ENCODE assay signal across 8 cellular contexts in the genomic region with DNA sequence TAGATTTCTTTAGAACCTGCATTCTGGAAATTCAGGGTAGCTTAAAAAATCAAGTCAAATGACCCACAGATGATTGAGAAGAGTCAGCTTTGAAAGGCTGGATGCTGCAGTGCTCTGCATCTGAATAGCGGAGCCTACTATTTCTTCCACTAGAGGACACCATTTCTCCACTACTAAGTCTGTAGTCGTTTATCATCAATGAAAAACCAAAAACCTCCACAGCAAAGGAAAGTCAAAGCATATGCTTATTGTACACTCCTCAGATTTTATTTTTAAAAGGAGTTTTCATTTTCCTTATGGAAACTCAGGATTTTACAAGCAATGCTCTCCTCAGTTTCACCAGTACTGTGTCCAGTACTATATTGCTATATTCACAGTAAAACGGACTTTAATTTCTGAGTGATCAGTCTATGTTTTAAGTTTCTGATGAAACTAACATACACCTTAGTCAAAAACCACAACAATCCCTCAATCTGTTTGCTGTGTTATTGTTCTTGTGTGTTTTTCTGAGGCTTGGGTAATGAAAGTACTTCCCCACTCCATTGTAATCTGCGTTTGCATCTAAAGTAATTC. TPM values are rescaled to one million over a fixed set of nuclear protein-coding genes. Genes with fewer than 3 reads are reported as not detected.
DNase-seq lines count a peak whose midpoint lies in the region; ATAC-seq and TF ChIP-seq lines count a peak whose summit lies in the region.

No MANE protein-coding gene starts in this region.

- H3K36me3 ChIP-seq in stomach: no peaks in the 10 kb centered on the region

- WGBS in stomach, 5 donors: 39 to 49% (median 44%) methylated on average over 4 of the region's 4 CpGs

- H3K4me3 ChIP-seq in stomach: no peak overlapping the region

- no peak for TF ChIP-seq POLR2A in stomach (IDR thresholded peaks at IDR 0.05)

- no peaks in the 10 kb centered on the region for H3K9me3 ChIP-seq in stomach

- TF ChIP-seq EP300 in stomach (IDR thresholded peaks at IDR 0.05): no peak

- intact Hi-C loops in stomach (cut with DNase I; ENCODE audit: low total_unique reads): loop anchor here (5.0 kb wide), 1 partner anchor 186 kb away; no protein-coding TSS in a partner anchor

- H3K27ac ChIP-seq in stomach: no peak overlapping the region

- no peaks in the 10 kb centered on the region for H3K4me1 ChIP-seq in stomach

- peak; percentile 79 for DNase-seq in DMS53 (lab: John Stamatoyannopoulos, UW)
- peak; percentile 1 for DNase-seq in NCI-H2196 treated with DMSO at 0.1 percent for 48 hours (lab: John Stamatoyannopoulos, UW; ENCODE audit: unreplicated experiment)
- peak; percentile 67 for DNase-seq in astrocyte of the hippocampus (ENCODE audit: low read depth, low spot score)
- peak; percentile 56 for DNase-seq in iPS-NIHi11 (ENCODE audit: low spot score)
- DNase-seq in stomach: no peak
- no peak for DNase-seq in stimulated activated CD4-positive, alpha-beta T cell treated with anti-CD3 and anti-CD28 coated beads, Interleukin-2, amount 100 ng/mL, for 48 hours

- TF ChIP-seq CTCF in stomach (IDR thresholded peaks at IDR 0.05): peak in 5 of 7 experiments; percentile 61 to 72 (median 70)

- peak; percentile 53 for ATAC-seq in GM19351 (IDR thresholded peaks at IDR 0.05; ENCODE audit: unreplicated experiment)
- peak; percentile 48 for ATAC-seq in HG03139 (IDR thresholded peaks at IDR 0.05; ENCODE audit: unreplicated experiment)

- H3K27me3 ChIP-seq in stomach: no peaks in the 10 kb centered on the region

RNA-seq across cellular contexts. Expression of a gene that starts 50.5 kb away (rescaled TPM):
- 1 to 10 TPM in 4 of 5 donors, not detected in 1; 2.2 to 6.4 (median 2.6) TPM for total RNA-seq in stomach
- polyA plus RNA-seq in stomach: 1 to 10 TPM; 1.0 to 2.3 (median 1.8) TPM

Comparison
In these comparisons a context has a peak if more than half of its experiments do, and no peak if none do; other contexts are left out.
1. DNase-seq: peak in DMS53 (single experiment), NCI-H2196 treated with DMSO at 0.1 percent for 48 hours (single experiment), astrocyte of the hippocampus (single experiment) and iPS-NIHi11 (single experiment); none in stomach (single experiment) and stimulated activated CD4-positive, alpha-beta T cell treated with anti-CD3 and anti-CD28 coated beads, Interleukin-2, amount 100 ng/mL, for 48 hours (0 of 2).